In genomic region chr12:617304-617915, GRCh38 we compare ENCODE assay signal across 1 cellular context.
TF ChIP-seq lines count a peak whose summit lies in the region.

No MANE protein-coding gene starts in this region.

TF ChIP-seq in HepG2, 621 proteins besides CTCF, POLR2A, EP300 and RAD21 (continued from another document and continues in another):
- TF ChIP-seq, protein P1, sequence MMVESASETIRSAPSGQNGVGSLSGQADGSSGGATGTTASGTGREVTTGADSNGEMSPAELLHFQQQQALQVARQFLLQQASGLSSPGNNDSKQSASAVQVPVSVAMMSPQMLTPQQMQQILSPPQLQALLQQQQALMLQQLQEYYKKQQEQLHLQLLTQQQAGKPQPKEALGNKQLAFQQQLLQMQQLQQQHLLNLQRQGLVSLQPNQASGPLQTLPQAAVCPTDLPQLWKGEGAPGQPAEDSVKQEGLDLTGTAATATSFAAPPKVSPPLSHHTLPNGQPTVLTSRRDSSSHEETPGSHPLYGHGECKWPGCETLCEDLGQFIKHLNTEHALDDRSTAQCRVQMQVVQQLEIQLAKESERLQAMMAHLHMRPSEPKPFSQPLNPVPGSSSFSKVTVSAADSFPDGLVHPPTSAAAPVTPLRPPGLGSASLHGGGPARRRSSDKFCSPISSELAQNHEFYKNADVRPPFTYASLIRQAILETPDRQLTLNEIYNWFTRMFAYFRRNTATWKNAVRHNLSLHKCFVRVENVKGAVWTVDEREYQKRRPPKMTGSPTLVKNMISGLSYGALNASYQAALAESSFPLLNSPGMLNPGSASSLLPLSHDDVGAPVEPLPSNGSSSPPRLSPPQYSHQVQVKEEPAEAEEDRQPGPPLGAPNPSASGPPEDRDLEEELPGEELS (CRISPR knock-in tag; IDR thresholded peaks at IDR 0.05): peak; percentile 68
- 0 out of 2 replicates have a peak, but pooled peaks have one; percentile 77 for TF ChIP-seq ZNF136 (CRISPR knock-in tag; IDR thresholded peaks at IDR 0.05; ENCODE audit: low read depth)
- TF ChIP-seq ZFX (CRISPR knock-in tag; IDR thresholded peaks at IDR 0.05; ENCODE audit: low read depth): peak; percentile 74
- peak; percentile 66; the same call in 1 of the 2 replicates for TF ChIP-seq ZBTB20 (CRISPR knock-in tag; IDR thresholded peaks at IDR 0.05; ENCODE audit: borderline replicate concordance, low read depth)
- TF ChIP-seq, protein P2, sequence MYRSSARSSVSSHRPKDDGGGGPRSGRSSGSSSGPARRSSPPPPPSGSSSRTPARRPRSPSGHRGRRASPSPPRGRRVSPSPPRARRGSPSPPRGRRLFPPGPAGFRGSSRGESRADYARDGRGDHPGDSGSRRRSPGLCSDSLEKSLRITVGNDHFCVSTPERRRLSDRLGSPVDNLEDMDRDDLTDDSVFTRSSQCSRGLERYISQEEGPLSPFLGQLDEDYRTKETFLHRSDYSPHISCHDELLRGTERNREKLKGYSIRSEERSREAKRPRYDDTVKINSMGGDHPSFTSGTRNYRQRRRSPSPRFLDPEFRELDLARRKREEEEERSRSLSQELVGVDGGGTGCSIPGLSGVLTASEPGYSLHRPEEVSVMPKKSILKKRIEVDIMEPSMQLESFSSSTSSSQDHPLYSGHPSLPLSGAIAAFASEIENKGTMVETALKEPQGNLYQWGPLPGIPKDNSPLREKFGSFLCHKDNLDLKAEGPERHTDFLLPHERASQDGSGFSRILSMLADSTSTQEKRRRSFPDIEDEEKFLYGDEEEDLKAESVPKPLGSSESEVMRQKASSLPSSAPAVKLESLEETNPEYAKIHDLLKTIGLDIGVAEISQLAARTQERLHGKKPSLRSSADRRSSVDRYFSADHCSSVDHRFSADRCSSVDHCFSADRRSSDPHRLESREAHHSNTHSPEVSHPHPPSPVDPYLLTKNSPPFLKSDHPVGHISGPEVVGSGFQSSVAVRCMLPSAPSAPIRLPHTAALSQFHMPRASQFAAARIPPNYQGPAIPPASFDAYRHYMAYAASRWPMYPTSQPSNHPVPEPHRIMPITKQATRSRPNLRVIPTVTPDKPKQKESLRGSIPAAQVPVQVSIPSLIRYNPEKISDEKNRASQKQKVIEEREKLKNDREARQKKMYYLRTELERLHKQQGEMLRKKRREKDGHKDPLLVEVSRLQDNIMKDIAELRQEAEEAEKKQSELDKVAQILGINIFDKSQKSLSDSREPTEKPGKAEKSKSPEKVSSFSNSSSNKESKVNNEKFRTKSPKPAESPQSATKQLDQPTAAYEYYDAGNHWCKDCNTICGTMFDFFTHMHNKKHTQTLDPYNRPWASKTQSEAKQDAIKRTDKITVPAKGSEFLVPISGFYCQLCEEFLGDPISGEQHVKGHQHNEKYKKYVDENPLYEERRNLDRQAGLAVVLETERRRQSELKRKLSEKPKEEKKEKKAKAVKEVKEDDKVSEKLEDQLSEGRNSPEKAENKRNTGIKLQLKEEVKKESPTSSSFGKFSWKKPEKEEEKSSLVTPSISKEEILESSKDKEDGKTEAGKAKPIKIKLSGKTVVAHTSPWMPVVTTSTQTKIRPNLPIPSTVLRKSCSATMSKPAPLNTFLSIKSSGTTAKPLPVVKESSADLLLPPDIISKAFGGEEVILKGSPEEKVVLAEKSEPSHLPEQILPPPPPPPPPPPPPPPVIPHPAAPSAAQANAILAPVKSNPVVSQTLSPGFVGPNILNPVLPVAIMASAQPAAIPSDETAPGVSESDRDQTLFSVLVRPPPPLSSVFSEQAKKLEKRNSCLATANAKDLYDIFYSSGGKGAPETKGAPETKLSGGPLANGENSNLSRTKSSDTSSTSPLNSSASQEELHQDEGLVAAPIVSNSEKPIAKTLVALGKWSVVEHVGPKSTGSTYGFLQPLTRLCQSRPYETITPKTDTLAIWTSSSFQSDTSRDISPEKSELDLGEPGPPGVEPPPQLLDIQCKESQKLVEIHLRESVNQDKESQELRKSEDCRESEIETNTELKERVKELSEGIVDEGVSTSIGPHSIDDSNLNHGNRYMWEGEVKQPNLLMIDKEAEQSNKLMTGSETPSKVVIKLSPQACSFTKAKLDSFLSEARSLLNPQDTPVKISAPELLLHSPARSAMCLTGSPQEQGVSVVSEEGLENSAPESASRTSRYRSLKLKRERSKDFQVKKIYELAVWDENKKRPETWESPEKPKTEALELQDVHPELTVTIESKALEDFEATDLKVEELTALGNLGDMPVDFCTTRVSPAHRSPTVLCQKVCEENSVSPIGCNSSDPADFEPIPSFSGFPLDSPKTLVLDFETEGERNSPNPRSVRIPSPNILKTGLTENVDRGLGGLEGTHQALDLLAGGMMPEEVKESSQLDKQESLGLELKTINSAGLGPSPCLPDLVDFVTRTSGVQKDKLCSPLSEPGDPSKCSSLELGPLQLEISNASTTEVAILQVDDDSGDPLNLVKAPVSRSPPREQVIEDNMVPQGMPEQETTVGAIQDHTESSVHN (CRISPR knock-in tag; IDR thresholded peaks at IDR 0.05): no peak
- TF ChIP-seq ZNF652 (CRISPR knock-in tag; IDR thresholded peaks at IDR 0.05; ENCODE audit: borderline replicate concordance, low read depth): 0 out of 2 replicates have a peak, but pooled peaks have one; percentile 13
- TF ChIP-seq, protein P3, sequence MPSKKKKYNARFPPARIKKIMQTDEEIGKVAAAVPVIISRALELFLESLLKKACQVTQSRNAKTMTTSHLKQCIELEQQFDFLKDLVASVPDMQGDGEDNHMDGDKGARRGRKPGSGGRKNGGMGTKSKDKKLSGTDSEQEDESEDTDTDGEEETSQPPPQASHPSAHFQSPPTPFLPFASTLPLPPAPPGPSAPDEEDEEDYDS (CRISPR knock-in tag; IDR thresholded peaks at IDR 0.05): peak; percentile 55; the same call in 1 of the 2 replicates
- TF ChIP-seq KDM6A (CRISPR knock-in tag; IDR thresholded peaks at IDR 0.05; ENCODE audit: low read depth): peak; percentile 70
- TF ChIP-seq GABPB1 (CRISPR knock-in tag; IDR thresholded peaks at IDR 0.05): peak; percentile 41; the same call in 1 of the 2 replicates
- TF ChIP-seq EZH2 (conservative IDR thresholded peaks at IDR 0.05; ENCODE audit: low read depth, low read length): no peak
- TF ChIP-seq SCMH1 (CRISPR knock-in tag; IDR thresholded peaks at IDR 0.05; ENCODE audit: borderline replicate concordance): no peak
- TF ChIP-seq ZNF331 (CRISPR knock-in tag; IDR thresholded peaks at IDR 0.05): peak; percentile 92
- TF ChIP-seq, protein P4, sequence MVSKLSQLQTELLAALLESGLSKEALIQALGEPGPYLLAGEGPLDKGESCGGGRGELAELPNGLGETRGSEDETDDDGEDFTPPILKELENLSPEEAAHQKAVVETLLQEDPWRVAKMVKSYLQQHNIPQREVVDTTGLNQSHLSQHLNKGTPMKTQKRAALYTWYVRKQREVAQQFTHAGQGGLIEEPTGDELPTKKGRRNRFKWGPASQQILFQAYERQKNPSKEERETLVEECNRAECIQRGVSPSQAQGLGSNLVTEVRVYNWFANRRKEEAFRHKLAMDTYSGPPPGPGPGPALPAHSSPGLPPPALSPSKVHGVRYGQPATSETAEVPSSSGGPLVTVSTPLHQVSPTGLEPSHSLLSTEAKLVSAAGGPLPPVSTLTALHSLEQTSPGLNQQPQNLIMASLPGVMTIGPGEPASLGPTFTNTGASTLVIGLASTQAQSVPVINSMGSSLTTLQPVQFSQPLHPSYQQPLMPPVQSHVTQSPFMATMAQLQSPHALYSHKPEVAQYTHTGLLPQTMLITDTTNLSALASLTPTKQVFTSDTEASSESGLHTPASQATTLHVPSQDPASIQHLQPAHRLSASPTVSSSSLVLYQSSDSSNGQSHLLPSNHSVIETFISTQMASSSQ (IDR thresholded peaks at IDR 0.05; ENCODE audit: low read depth): 0 out of 2 replicates have a peak, but pooled peaks have one; percentile 12
- TF ChIP-seq, protein P4 (CRISPR knock-in tag; IDR thresholded peaks at IDR 0.05; ENCODE audit: borderline replicate concordance): peak; percentile 24; the same call in 1 of the 2 replicates
- no peak; the same call in 1 of the 2 replicates for TF ChIP-seq TGIF2 (CRISPR knock-in tag; IDR thresholded peaks at IDR 0.05)
- TF ChIP-seq TSC22D2 (CRISPR knock-in tag; IDR thresholded peaks at IDR 0.05; ENCODE audit: borderline replicate concordance): peak; percentile 64; the same call in 1 of the 2 replicates
- peak; percentile 87 for TF ChIP-seq RXRB (CRISPR knock-in tag; IDR thresholded peaks at IDR 0.05; ENCODE audit: borderline replicate concordance)
- peak; percentile 57; the same call in 1 of the 2 replicates for TF ChIP-seq ZBTB25 (CRISPR knock-in tag; IDR thresholded peaks at IDR 0.05)
- TF ChIP-seq, protein P5, sequence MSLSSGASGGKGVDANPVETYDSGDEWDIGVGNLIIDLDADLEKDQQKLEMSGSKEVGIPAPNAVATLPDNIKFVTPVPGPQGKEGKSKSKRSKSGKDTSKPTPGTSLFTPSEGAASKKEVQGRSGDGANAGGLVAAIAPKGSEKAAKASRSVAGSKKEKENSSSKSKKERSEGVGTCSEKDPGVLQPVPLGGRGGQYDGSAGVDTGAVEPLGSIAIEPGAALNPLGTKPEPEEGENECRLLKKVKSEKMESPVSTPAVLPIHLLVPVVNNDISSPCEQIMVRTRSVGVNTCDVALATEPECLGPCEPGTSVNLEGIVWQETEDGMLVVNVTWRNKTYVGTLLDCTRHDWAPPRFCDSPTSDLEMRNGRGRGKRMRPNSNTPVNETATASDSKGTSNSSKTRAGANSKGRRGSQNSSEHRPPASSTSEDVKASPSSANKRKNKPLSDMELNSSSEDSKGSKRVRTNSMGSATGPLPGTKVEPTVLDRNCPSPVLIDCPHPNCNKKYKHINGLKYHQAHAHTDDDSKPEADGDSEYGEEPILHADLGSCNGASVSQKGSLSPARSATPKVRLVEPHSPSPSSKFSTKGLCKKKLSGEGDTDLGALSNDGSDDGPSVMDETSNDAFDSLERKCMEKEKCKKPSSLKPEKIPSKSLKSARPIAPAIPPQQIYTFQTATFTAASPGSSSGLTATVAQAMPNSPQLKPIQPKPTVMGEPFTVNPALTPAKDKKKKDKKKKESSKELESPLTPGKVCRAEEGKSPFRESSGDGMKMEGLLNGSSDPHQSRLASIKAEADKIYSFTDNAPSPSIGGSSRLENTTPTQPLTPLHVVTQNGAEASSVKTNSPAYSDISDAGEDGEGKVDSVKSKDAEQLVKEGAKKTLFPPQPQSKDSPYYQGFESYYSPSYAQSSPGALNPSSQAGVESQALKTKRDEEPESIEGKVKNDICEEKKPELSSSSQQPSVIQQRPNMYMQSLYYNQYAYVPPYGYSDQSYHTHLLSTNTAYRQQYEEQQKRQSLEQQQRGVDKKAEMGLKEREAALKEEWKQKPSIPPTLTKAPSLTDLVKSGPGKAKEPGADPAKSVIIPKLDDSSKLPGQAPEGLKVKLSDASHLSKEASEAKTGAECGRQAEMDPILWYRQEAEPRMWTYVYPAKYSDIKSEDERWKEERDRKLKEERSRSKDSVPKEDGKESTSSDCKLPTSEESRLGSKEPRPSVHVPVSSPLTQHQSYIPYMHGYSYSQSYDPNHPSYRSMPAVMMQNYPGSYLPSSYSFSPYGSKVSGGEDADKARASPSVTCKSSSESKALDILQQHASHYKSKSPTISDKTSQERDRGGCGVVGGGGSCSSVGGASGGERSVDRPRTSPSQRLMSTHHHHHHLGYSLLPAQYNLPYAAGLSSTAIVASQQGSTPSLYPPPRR (CRISPR knock-in tag; IDR thresholded peaks at IDR 0.05; ENCODE audit: borderline replicate concordance): peak; percentile 50; the same call in 1 of the 2 replicates
- TF ChIP-seq RNF219 (CRISPR knock-in tag; IDR thresholded peaks at IDR 0.05): no peak
- peak; percentile 28 for TF ChIP-seq XRCC5 (optimal IDR thresholded peaks at IDR 0.05; ENCODE audit: low read length)
- TF ChIP-seq, protein P6, sequence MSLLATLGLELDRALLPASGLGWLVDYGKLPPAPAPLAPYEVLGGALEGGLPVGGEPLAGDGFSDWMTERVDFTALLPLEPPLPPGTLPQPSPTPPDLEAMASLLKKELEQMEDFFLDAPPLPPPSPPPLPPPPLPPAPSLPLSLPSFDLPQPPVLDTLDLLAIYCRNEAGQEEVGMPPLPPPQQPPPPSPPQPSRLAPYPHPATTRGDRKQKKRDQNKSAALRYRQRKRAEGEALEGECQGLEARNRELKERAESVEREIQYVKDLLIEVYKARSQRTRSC (CRISPR knock-in tag; IDR thresholded peaks at IDR 0.05; ENCODE audit: low read depth): no peak
- TF ChIP-seq ZMYM4 (CRISPR knock-in tag; IDR thresholded peaks at IDR 0.05): peak; percentile 50; the same call in 1 of the 2 replicates
- peak; percentile 31; the same call in 1 of the 2 replicates for TF ChIP-seq SPEN (CRISPR knock-in tag; IDR thresholded peaks at IDR 0.05; ENCODE audit: low read depth)
- peak; percentile 83 for TF ChIP-seq IKZF4 (CRISPR knock-in tag; IDR thresholded peaks at IDR 0.05; ENCODE audit: borderline replicate concordance, low read depth, not compliant biosample characterization)
- no peak for TF ChIP-seq ZNF7 (CRISPR knock-in tag; IDR thresholded peaks at IDR 0.05)
- TF ChIP-seq KDM5B (CRISPR knock-in tag; IDR thresholded peaks at IDR 0.05; ENCODE audit: borderline replicate concordance): no peak; the same call in 1 of the 2 replicates
